In the genomic region with DNA sequence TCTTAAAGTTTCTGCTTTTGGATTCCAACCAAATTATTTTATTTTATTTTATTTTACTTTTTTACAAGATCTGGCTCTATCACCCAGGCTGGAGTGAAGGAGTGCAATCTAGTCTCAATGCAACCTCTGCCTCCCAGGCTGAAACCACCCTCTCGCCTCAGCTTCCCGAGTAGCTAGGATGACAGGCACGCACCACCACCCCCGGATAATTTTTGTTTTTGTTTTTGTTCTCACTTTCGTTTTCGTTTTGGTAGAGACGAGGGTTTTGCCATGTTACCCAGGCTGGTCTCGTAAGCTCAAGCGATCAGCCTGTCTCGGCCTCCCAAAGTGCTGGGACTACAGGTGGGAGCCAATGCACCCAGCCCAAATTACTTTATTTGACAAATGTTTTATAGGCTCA, we compare ENCODE assay signal across 12 cellular contexts.
DNase-seq lines count a peak whose midpoint lies in the region; ATAC-seq and TF ChIP-seq lines count a peak whose summit lies in the region.
"Had no signal": no experiment of that assay in that cellular context is flagged by ENCODE, and none has a peak within 500 bp of the region (broad histone marks: within the 10 kb centered on the region; RNA-seq: fewer than 3 reads in every experiment).

No MANE protein-coding gene starts in this region.

- ATAC-seq in GM18502 (IDR thresholded peaks at IDR 0.05; ENCODE audit: poor library complexity, unreplicated experiment) (peak; percentile 78), GM21390 (IDR thresholded peaks at IDR 0.05; ENCODE audit: unreplicated experiment) (peak; percentile 83), HG03442 (IDR thresholded peaks at IDR 0.05; ENCODE audit: unreplicated experiment) (peak; percentile 57)
- ATAC-seq: left lung had no signal

- peak overlapping the region; percentile 27 for H3K4me3 Mint-ChIP-seq in activated naive CD4-positive, alpha-beta T cell treated with anti-CD3 and anti-CD28 coated beads, Interleukin-2, amount 10 ng/mL, durations not matched to agents 7 days and 5 days
- H3K4me3 Mint-ChIP-seq in mesothelial cell of epicardium (no peak overlapping the region), CD14-positive monocyte (no peak overlapping the region)

- DNase-seq in activated naive CD4-positive, alpha-beta T cell treated with anti-CD3 and anti-CD28 coated beads, Interleukin-2, amount 10 ng/mL, durations not matched to agents 7 days and 5 days, result peak; percentile 46
- DNase-seq in mesothelial cell of epicardium (ENCODE audit: low spot score in 2 of 2, unreplicated experiment in 2 of 2) (no peak), DMS79 treated with DMSO at 0.1 percent for 48 hours (lab: John Stamatoyannopoulos, UW) (no peak), G401 (ENCODE audit: low spot score) (no peak), CD14-positive monocyte (ENCODE audit: low spot score) (no peak)
- DNase-seq: cerebellar nuclear complex, foreskin fibroblast, left lung, NCI-H1048 had no signal

- no peaks in the 10 kb centered on the region for H3K27me3 Mint-ChIP-seq in activated naive CD4-positive, alpha-beta T cell treated with anti-CD3 and anti-CD28 coated beads, Interleukin-2, amount 10 ng/mL, durations not matched to agents 7 days and 5 days
- peaks cover 12% of the 10 kb centered on the region for H3K27me3 Mint-ChIP-seq in mesothelial cell of epicardium (ENCODE audit: low read depth)
- H3K27me3 Mint-ChIP-seq in CD14-positive monocyte (ENCODE audit: low read depth in 3 of 3), result peaks cover 1 to 4% (median 2%) of the 10 kb centered on the region in 3 donors

- no peak for TF ChIP-seq CTCF in mesothelial cell of epicardium (IDR thresholded peaks at IDR 0.05; ENCODE audit: unreplicated experiment)
- no peak for TF ChIP-seq CTCF in CD14-positive monocyte (IDR thresholded peaks at IDR 0.05)

- peaks cover 8% of the 10 kb centered on the region for H3K9me3 Mint-ChIP-seq in activated naive CD4-positive, alpha-beta T cell treated with anti-CD3 and anti-CD28 coated beads, Interleukin-2, amount 10 ng/mL, durations not matched to agents 7 days and 5 days
- H3K9me3 Mint-ChIP-seq in mesothelial cell of epicardium (no peaks in the 10 kb centered on the region), CD14-positive monocyte (no peaks in the 10 kb centered on the region)

- H3K4me1 Mint-ChIP-seq in activated naive CD4-positive, alpha-beta T cell treated with anti-CD3 and anti-CD28 coated beads, Interleukin-2, amount 10 ng/mL, durations not matched to agents 7 days and 5 days, result peaks cover 5% of the 10 kb centered on the region
- H3K4me1 Mint-ChIP-seq in mesothelial cell of epicardium, result peaks cover 4% of the 10 kb centered on the region
- no peaks in the 10 kb centered on the region for H3K4me1 Mint-ChIP-seq in CD14-positive monocyte

- intact Hi-C loops in CD14-positive monocyte (cut with micrococcal nuclease), result no loop called here

- CTCF ChIA-PET in activated naive CD4-positive, alpha-beta T cell treated with anti-CD3 and anti-CD28 coated beads, Interleukin-2, amount 10 ng/mL, durations not matched to agents 7 days and 5 days (lab: Charles Lee), result interaction anchor here (1.3 kb wide), 1 partner anchor 84 kb away, joined by 4 read pairs; no protein-coding TSS in a partner anchor

- H3K27ac Mint-ChIP-seq in activated naive CD4-positive, alpha-beta T cell treated with anti-CD3 and anti-CD28 coated beads, Interleukin-2, amount 10 ng/mL, durations not matched to agents 7 days and 5 days, result peak overlapping the region; percentile 58
- H3K27ac Mint-ChIP-seq in mesothelial cell of epicardium, result no peak overlapping the region
- no peak overlapping the region for H3K27ac Mint-ChIP-seq in CD14-positive monocyte

- H3K36me3 Mint-ChIP-seq in activated naive CD4-positive, alpha-beta T cell treated with anti-CD3 and anti-CD28 coated beads, Interleukin-2, amount 10 ng/mL, durations not matched to agents 7 days and 5 days, result peaks cover 9% of the 10 kb centered on the region
- H3K36me3 Mint-ChIP-seq in mesothelial cell of epicardium (no peaks in the 10 kb centered on the region), CD14-positive monocyte (no peaks in the 10 kb centered on the region)

- in situ Hi-C loops in G401 (cut with HindIII; ENCODE audit: low sequenced_read_pairs), result no loop called here
